8 cellular contexts compared by ENCODE assay signal in genomic region chr1:61076728-61077675, GRCh38. TPM values are rescaled to one million over a fixed set of nuclear protein-coding genes. Genes with fewer than 3 reads are reported as not detected.
DNase-seq lines count a peak whose midpoint lies in the region; ATAC-seq lines count a peak whose summit lies in the region.

No MANE protein-coding gene starts in this region.

- peak overlapping the region; percentile 83 for H3K4me3 Mint-ChIP-seq in activated CD4-positive, alpha-beta T cell treated with anti-CD3 and anti-CD28 coated beads for 36 hours

- H3K9me3 Mint-ChIP-seq in activated CD4-positive, alpha-beta T cell treated with anti-CD3 and anti-CD28 coated beads for 36 hours (ENCODE audit: low read depth) = no peaks in the 10 kb centered on the region

- ATAC-seq in GM19035 (IDR thresholded peaks at IDR 0.05; ENCODE audit: unreplicated experiment) (peak; percentile 86), HG03354 (IDR thresholded peaks at IDR 0.05; ENCODE audit: poor library complexity, severe bottlenecking, unreplicated experiment) (peak; percentile 82)
- ATAC-seq in activated CD4-positive, alpha-beta T cell treated with anti-CD3 and anti-CD28 coated beads for 36 hours = peak; percentile 63

- DNase-seq in ACHN (peak; percentile 90), NCI-H345 treated with DMSO at 0.1 percent for 48 hours (lab: John Stamatoyannopoulos, UW; ENCODE audit: unreplicated experiment) (peak; percentile 90), left kidney (ENCODE audit: low read depth, low spot score) (peak; percentile 96)
- peak; percentile 83 for DNase-seq in activated CD4-positive, alpha-beta T cell treated with anti-CD3 and anti-CD28 coated beads for 36 hours
- peak; percentile 70 to 74 for DNase-seq in stimulated activated CD4-positive, alpha-beta T cell treated with anti-CD3 and anti-CD28 coated beads, Interleukin-2, amount 100 ng/mL, for 24 hours

- peak overlapping the region; percentile 90 for H3K27ac Mint-ChIP-seq in activated CD4-positive, alpha-beta T cell treated with anti-CD3 and anti-CD28 coated beads for 36 hours

- in situ Hi-C loops in ACHN (cut with HindIII; ENCODE audit: low pct_ligation_motif_present, low pct_unique_long_range_greater_than_20kb, low sequenced_read_pairs) = no loop called here

- H3K27me3 Mint-ChIP-seq in activated CD4-positive, alpha-beta T cell treated with anti-CD3 and anti-CD28 coated beads for 36 hours = peaks cover 7% of the 10 kb centered on the region

- H3K4me1 Mint-ChIP-seq in activated CD4-positive, alpha-beta T cell treated with anti-CD3 and anti-CD28 coated beads for 36 hours = peaks cover 49% of the 10 kb centered on the region

- CTCF ChIA-PET in activated CD4-positive, alpha-beta T cell treated with anti-CD3 and anti-CD28 coated beads for 36 hours (lab: Charles Lee) = interaction anchor here (0.6 to 6.6 kb wide), 8 partner anchors 12 to 364 kb away, joined by 3 to 60 read pairs (median 4); no protein-coding TSS in a partner anchor

- POLR2A ChIA-PET in activated CD4-positive, alpha-beta T cell treated with anti-CD3 and anti-CD28 coated beads for 36 hours (lab: Charles Lee) = interaction anchor here (0.6 kb wide), 2 partner anchors 173 to 319 kb away, joined by 4 to 9 read pairs; no protein-coding TSS in a partner anchor

- H3K36me3 Mint-ChIP-seq in activated CD4-positive, alpha-beta T cell treated with anti-CD3 and anti-CD28 coated beads for 36 hours (ENCODE audit: low read depth) = no peaks in the 10 kb centered on the region

- intact Hi-C loops in activated CD4-positive, alpha-beta T cell treated with anti-CD3 and anti-CD28 coated beads for 36 hours (cut with DNase I, micrococcal nuclease) = loop anchor here (1.0 to 10.0 kb wide), 8 partner anchors 20 to 1360 kb away; partner anchors contain the start of genes HOOK1 (in 1 of the 2), PATJ (in 1 of the 2) and USP1 (in 1 of the 2)

- peak overlapping the region; percentile 95 for H3K27ac ChIP-seq in cingulate gyrus (ENCODE audit: low read depth, low read length)

RNA-seq across cellular contexts. Expression of gene NFIA, which starts 5.4 kb away (rescaled TPM):
- total RNA-seq in activated CD4-positive, alpha-beta T cell treated with anti-CD3 and anti-CD28 coated beads for 36 hours = 1 to 10 TPM; 3.0 to 3.2 TPM

Comparison
In these comparisons a context has a peak if more than half of its experiments do, and no peak if none do; other contexts are left out.
1. Peak in every context shown above with its lines: DNase-seq, ATAC-seq and H3K27ac ChIP-seq.